Comparison of ENCODE assay signal across 15 cellular contexts in genomic region chr1:226574591-226575435, GRCh38. TPM values are rescaled to one million over a fixed set of nuclear protein-coding genes. Genes with fewer than 3 reads are reported as not detected.
DNase-seq lines count a peak whose midpoint lies in the region; ATAC-seq and TF ChIP-seq lines count a peak whose summit lies in the region.
"Had no signal": no experiment of that assay in that cellular context is flagged by ENCODE, and none has a peak within 500 bp of the region (broad histone marks: within the 10 kb centered on the region; RNA-seq: fewer than 3 reads in every experiment).

No MANE protein-coding gene starts in this region.

- 89 to 90% methylated on average over 21 of the region's 21 CpGs for WGBS in esophagus, 2 donors
- WGBS in spleen, 5 donors = 86 to 96% (median 91%) methylated on average over 16 to 21 of the region's 21 CpGs

- no peaks in the 10 kb centered on the region for H3K36me3 Mint-ChIP-seq in stimulated activated memory B cell treated with anti-CD40 and anti-IgM and Interleukin-4, amounts not matched to agents 10 μg/mL and 1 μg/mL and 100 μg/mL, for 72 hours
- H3K36me3 Mint-ChIP-seq: CD14-positive monocyte had no signal

- no peak overlapping the region for H3K27ac Mint-ChIP-seq in stimulated activated memory B cell treated with anti-CD40 and anti-IgM and Interleukin-4, amounts not matched to agents 10 μg/mL and 1 μg/mL and 100 μg/mL, for 72 hours

- H3K9me3 ChIP-seq in esophagus (ENCODE audit: control insufficient read depth in 2 of 2, insufficient read depth in 1 of 2, low read depth in 1 of 2, low read length in 1 of 2) = no peaks in the 10 kb centered on the region
- H3K9me3 ChIP-seq in osteoblast (ENCODE audit: low read depth, low read length) = no peaks in the 10 kb centered on the region
- no peaks in the 10 kb centered on the region for H3K9me3 ChIP-seq in spleen
- H3K9me3 ChIP-seq: Caco-2, HAP-1, SJCRH30 had no signal

- no peak for ATAC-seq in stimulated activated memory B cell treated with anti-CD40 and anti-IgM and Interleukin-4, amounts not matched to agents 10 μg/mL and 1 μg/mL and 100 μg/mL, for 72 hours
- ATAC-seq in HG03521 (IDR thresholded peaks at IDR 0.05; ENCODE audit: unreplicated experiment) = no peak
- ATAC-seq: K562, Panc1 had no signal

- H3K27me3 ChIP-seq in esophagus (ENCODE audit: control insufficient read depth in 1 of 2, insufficient read depth in 2 of 2, low read length in 2 of 2) (no peaks in the 10 kb centered on the region), osteoblast (ENCODE audit: insufficient read depth, low read length) (no peaks in the 10 kb centered on the region), spleen (replicated peaks in 1 of 7) (no peaks in the 10 kb centered on the region)
- H3K27me3 ChIP-seq: SJCRH30 had no signal

- H3K36me3 ChIP-seq in esophagus (ENCODE audit: control insufficient read depth in 2 of 2, insufficient read depth in 2 of 2, low read length in 1 of 2) = no peaks in the 10 kb centered on the region
- no peaks in the 10 kb centered on the region for H3K36me3 ChIP-seq in osteoblast (ENCODE audit: insufficient read depth, low read length)
- H3K36me3 ChIP-seq in spleen = no peaks in the 10 kb centered on the region
- H3K36me3 ChIP-seq: HAP-1, SJCRH30 had no signal

- no peak overlapping the region for H3K4me2 ChIP-seq in osteoblast (ENCODE audit: insufficient read depth, low read length)

- H4K20me1 ChIP-seq in osteoblast (ENCODE audit: insufficient read depth, low read length) = no peaks in the 10 kb centered on the region

- DNase-seq in CMK (ENCODE audit: low read depth) = peak; percentile 32
- DNase-seq in osteoblast (ENCODE audit: insufficient read length, low spot score, missing footprints) = peak; percentile 56
- peak; percentile 55 for DNase-seq in spleen
- no peak for DNase-seq in activated CD4-positive, alpha-beta T cell treated with anti-CD3 and anti-CD28 coated beads for 4 hours
- DNase-seq in COR-L47 (lab: John Stamatoyannopoulos, UW) = no peak
- DNase-seq: Caco-2, NCI-H446 treated with DMSO at 0.1 percent for 48 hours had no signal

- H3K4me1 Mint-ChIP-seq in stimulated activated memory B cell treated with anti-CD40 and anti-IgM and Interleukin-4, amounts not matched to agents 10 μg/mL and 1 μg/mL and 100 μg/mL, for 72 hours = peaks cover 8% of the 10 kb centered on the region

- TF ChIP-seq CTCF in osteoblast (IDR thresholded peaks at IDR 0.05; ENCODE audit: extremely low read depth, low read depth, low read length) (no peak), spleen (IDR thresholded peaks at IDR 0.05 in 8 of 11, conservative IDR thresholded peaks at IDR 0.05 in 3 of 11) (no peak)

- no peak overlapping the region for H3K4me3 Mint-ChIP-seq in stimulated activated memory B cell treated with anti-CD40 and anti-IgM and Interleukin-4, amounts not matched to agents 10 μg/mL and 1 μg/mL and 100 μg/mL, for 72 hours
- H3K4me3 Mint-ChIP-seq: CD14-positive monocyte had no signal

- no peaks in the 10 kb centered on the region for H3K9me3 Mint-ChIP-seq in stimulated activated memory B cell treated with anti-CD40 and anti-IgM and Interleukin-4, amounts not matched to agents 10 μg/mL and 1 μg/mL and 100 μg/mL, for 72 hours

- H3K79me2 ChIP-seq in osteoblast (ENCODE audit: insufficient read depth, low read length) = no peaks in the 10 kb centered on the region

- H3K27ac ChIP-seq in esophagus (ENCODE audit: low read depth in 2 of 2, low read length in 1 of 2) = peak overlapping the region; percentile 9 to 34
- H3K27ac ChIP-seq in osteoblast (ENCODE audit: low read depth, low read length) = no peak overlapping the region
- no peak overlapping the region for H3K27ac ChIP-seq in spleen
- H3K27ac ChIP-seq: SJCRH30 had no signal

- H3K4me1 ChIP-seq in esophagus (ENCODE audit: control insufficient read depth in 2 of 2, insufficient read depth in 2 of 2, low read length in 1 of 2) = no peaks in the 10 kb centered on the region
- H3K4me1 ChIP-seq in osteoblast (ENCODE audit: insufficient read depth, low read length) = no peaks in the 10 kb centered on the region
- no peaks in the 10 kb centered on the region for H3K4me1 ChIP-seq in spleen
- H3K4me1 ChIP-seq: Caco-2, HAP-1 had no signal

- no peaks in the 10 kb centered on the region for H3K27me3 Mint-ChIP-seq in stimulated activated memory B cell treated with anti-CD40 and anti-IgM and Interleukin-4, amounts not matched to agents 10 μg/mL and 1 μg/mL and 100 μg/mL, for 72 hours

- intact Hi-C loops in spleen (cut with DNase I; ENCODE audit: low total_unique reads) = no loop called here

- no peak overlapping the region for H2AFZ ChIP-seq in osteoblast (ENCODE audit: low read length)

- no peak overlapping the region for H3K4me3 ChIP-seq in esophagus (ENCODE audit: low read depth in 1 of 2, low read length in 2 of 2)
- no peak overlapping the region for H3K4me3 ChIP-seq in osteoblast (ENCODE audit: insufficient read depth, low read length)
- no peak overlapping the region for H3K4me3 ChIP-seq in spleen
- H3K4me3 ChIP-seq: HAP-1, K562, SJCRH30 had no signal

- no peak for TF ChIP-seq POLR2A in spleen (IDR thresholded peaks at IDR 0.05)

RNA-seq across cellular contexts. Expression of gene STUM, which starts 26.2 kb away (rescaled TPM):
- polyA plus RNA-seq in esophagus (1 to 10 TPM in 1 of 2 donors, under 1 TPM in 1; 0.61 to 2.1 TPM), spleen (under 1 TPM; 0.11 to 0.53 (median 0.45) TPM)
- total RNA-seq in osteoblast (under 0.01 TPM in 1 of 2 replicates, not detected in the other), spleen (1 to 10 TPM in 1 of 7 donors, under 1 TPM in 6; 0.22 to 2.8 (median 0.51) TPM)
- total RNA-seq: K562 had no signal
- polyA plus RNA-seq: CD14-positive monocyte, K562 had no signal

Comparison
In these comparisons a context has a peak if more than half of its experiments do, and no peak if none do; other contexts are left out.
1. DNase-seq: peak in CMK (single experiment), osteoblast (single experiment) and spleen (single experiment); none in activated CD4-positive, alpha-beta T cell treated with anti-CD3 and anti-CD28 coated beads for 4 hours (0 of 2) and COR-L47 (single experiment).
2. H3K27ac ChIP-seq: peak in esophagus (2 of 2); none in osteoblast (single experiment) and spleen (0 of 8).